Comparison of ENCODE assay signal across 3 cellular contexts in genomic region chr1:94164121-94164520, GRCh38. TPM values are rescaled to one million over a fixed set of nuclear protein-coding genes. Genes with fewer than 3 reads are reported as not detected.
"Had no signal": no experiment of that assay in that cellular context is flagged by ENCODE, and none has a peak within 500 bp of the region (broad histone marks: within the 10 kb centered on the region; RNA-seq: fewer than 3 reads in every experiment).

No MANE protein-coding gene starts in this region.

RNA-seq across cellular contexts. Expression of gene ABCA4, which starts 43.2 kb away (rescaled TPM):
- total RNA-seq: gastrocnemius medialis; kidney epithelial cell; naive thymus-derived CD8-positive, alpha-beta T cell had no signal
- polyA plus RNA-seq: naive thymus-derived CD8-positive, alpha-beta T cell had no signal
